ENCODE assay signal across 36 cellular contexts in genomic region chr6:126534418-126534817, GRCh38.
"Had no signal": no experiment of that assay in that cellular context is flagged by ENCODE, and none has a peak within 500 bp of the region (broad histone marks: within the 10 kb centered on the region; RNA-seq: fewer than 3 reads in every experiment).

No MANE protein-coding gene starts in this region.

- H3K27me3 ChIP-seq: brain microvascular endothelial cell, foreskin keratinocyte, gastrocnemius medialis had no signal

- H3K27ac Mint-ChIP-seq: activated B cell treated with CpG ODN at 0.5 μM for 24 hours; activated CD8-positive, alpha-beta T cell treated with anti-CD3 and anti-CD28 coated beads for 36 hours; activated naive CD8-positive, alpha-beta T cell; activated T-helper 17 cell treated with anti-CD3 and anti-CD28 coated beads, Interleukin-2, amount 50 U/mL, for 72 hours; effector memory CD8-positive, alpha-beta T cell; T-helper 17 cell; T-helper 2 cell treated with Interferon-gamma antibody and Interleukin-4, amounts not matched to agents 5 μg/mL and 100 μg/mL, for 36 hours had no signal

- H3K4me3 Mint-ChIP-seq: activated B cell treated with CpG ODN at 0.5 μM for 24 hours; activated CD8-positive, alpha-beta T cell treated with anti-CD3 and anti-CD28 coated beads for 36 hours; activated naive CD8-positive, alpha-beta T cell; activated T-cell treated with anti-CD3 and anti-CD28 coated beads, Interleukin-2, amount 50 U/mL, for 4 hours; activated T-helper 17 cell treated with anti-CD3 and anti-CD28 coated beads, Interleukin-2, amount 50 U/mL, for 72 hours; effector memory CD8-positive, alpha-beta T cell; T-helper 17 cell; T-helper 2 cell treated with Interferon-gamma antibody and Interleukin-4, amounts not matched to agents 5 μg/mL and 100 μg/mL, for 36 hours had no signal

- H3K9me3 Mint-ChIP-seq: activated B cell treated with CpG ODN at 0.5 μM for 24 hours; activated CD8-positive, alpha-beta T cell treated with anti-CD3 and anti-CD28 coated beads for 36 hours; activated T-cell treated with anti-CD3 and anti-CD28 coated beads, Interleukin-2, amount 50 U/mL, for 4 hours; activated T-helper 17 cell treated with anti-CD3 and anti-CD28 coated beads, Interleukin-2, amount 50 U/mL, for 72 hours; T-helper 2 cell treated with Interferon-gamma antibody and Interleukin-4, amounts not matched to agents 5 μg/mL and 100 μg/mL, for 36 hours had no signal

- H3K4me3 ChIP-seq: gastrocnemius medialis, heart left ventricle had no signal

- DNase-seq: activated B cell treated with CpG ODN at 0.5 μM for 24 hours; activated CD4-positive, alpha-beta T cell treated with anti-CD3 and anti-CD28 coated beads for 48 hours; activated CD4-positive, alpha-beta T cell treated with anti-CD3 and anti-CD28 coated beads, Interleukin-2, amount 50 U/mL, for 1 hour; activated CD4-positive, alpha-beta T cell treated with anti-CD3 and anti-CD28 coated beads, Interleukin-2, amount 50 U/mL, for 48 hours; activated CD8-positive, alpha-beta memory T cell treated with anti-CD3 and anti-CD28 coated beads for 24 hours; activated CD8-positive, alpha-beta T cell treated with anti-CD3 and anti-CD28 coated beads for 36 hours; activated effector memory CD4-positive, alpha-beta T cell treated with Interleukin-2 at 50 U/mL for 16 hours; activated gamma-delta T cell treated with Interleukin-2 at 50 U/mL for 16 hours; activated naive CD4-positive, alpha-beta T cell treated with anti-CD3 and anti-CD28 coated beads, Interleukin-2, amount 50 U/mL, for 16 hours; activated naive CD4-positive, alpha-beta T cell treated with Interleukin-2 at 50 U/mL for 16 hours; activated T-cell treated with anti-CD3 and anti-CD28 coated beads, Interleukin-2, amount 50 U/mL, for 4 hours; amniotic stem cell; anterior cingulate cortex; brain microvascular endothelial cell; caudate nucleus; cortex of kidney; dermis blood vessel endothelial cell; effector CD4-positive, alpha-beta T cell; effector memory CD8-positive, alpha-beta T cell; foreskin keratinocyte; gastrocnemius medialis; glutamatergic neuron; heart left ventricle; T-helper 1 cell; T-helper 17 cell; T1000; WERI-Rb-1 had no signal

- H3K4me1 Mint-ChIP-seq: activated B cell treated with CpG ODN at 0.5 μM for 24 hours; activated T-helper 17 cell treated with anti-CD3 and anti-CD28 coated beads, Interleukin-2, amount 50 U/mL, for 72 hours; T-helper 17 cell had no signal

- FAIRE-seq: astrocyte, colon, endometrium, endothelial cell of umbilical vein had no signal

- H3K27me3 Mint-ChIP-seq: activated B cell treated with CpG ODN at 0.5 μM for 24 hours; activated CD8-positive, alpha-beta T cell treated with anti-CD3 and anti-CD28 coated beads for 36 hours; activated naive CD8-positive, alpha-beta T cell; activated T-helper 17 cell treated with anti-CD3 and anti-CD28 coated beads, Interleukin-2, amount 50 U/mL, for 72 hours; effector memory CD8-positive, alpha-beta T cell; T-helper 17 cell had no signal

- ATAC-seq: activated CD4-positive, CD25-positive, alpha-beta regulatory T cell treated with anti-CD3 and anti-CD28 coated beads, Interleukin-2, amount 50 U/mL, for 24 hours; activated CD8-positive, alpha-beta T cell treated with anti-CD3 and anti-CD28 coated beads for 36 hours; activated T-cell treated with anti-CD3 and anti-CD28 coated beads, Interleukin-2, amount 50 U/mL, for 4 hours; activated T-helper 17 cell treated with anti-CD3 and anti-CD28 coated beads, Interleukin-2, amount 50 U/mL, for 72 hours; effector memory CD8-positive, alpha-beta T cell; esophagus mucosa; foreskin keratinocyte; gastrocnemius medialis; heart left ventricle; T-helper 17 cell had no signal

- H3K36me3 ChIP-seq: brain microvascular endothelial cell, gastrocnemius medialis, heart left ventricle, WERI-Rb-1 had no signal

- H3K36me3 Mint-ChIP-seq: activated naive CD8-positive, alpha-beta T cell had no signal
